In genomic region chr19:50897191-50897607, GRCh38 we compare ENCODE assay signal across 11 cellular contexts. TPM values are rescaled to one million over a fixed set of nuclear protein-coding genes. Genes with fewer than 3 reads are reported as not detected.
DNase-seq lines count a peak whose midpoint lies in the region; ATAC-seq and TF ChIP-seq lines count a peak whose summit lies in the region.
"Had no signal": no experiment of that assay in that cellular context is flagged by ENCODE, and none has a peak within 500 bp of the region (broad histone marks: within the 10 kb centered on the region; RNA-seq: fewer than 3 reads in every experiment).

No MANE protein-coding gene starts in this region.

- no peaks in the 10 kb centered on the region for H3K4me1 Mint-ChIP-seq in CD8-positive, alpha-beta T cell (ENCODE audit: low read depth)
- no peaks in the 10 kb centered on the region for H3K4me1 Mint-ChIP-seq in CD4-positive, alpha-beta T cell (ENCODE audit: low read depth)

- no peaks in the 10 kb centered on the region for H3K4me1 ChIP-seq in testis
- no peaks in the 10 kb centered on the region for H3K4me1 ChIP-seq in CD8-positive, alpha-beta T cell (ENCODE audit: insufficient read depth, low read length)

- ATAC-seq in GM19351 (IDR thresholded peaks at IDR 0.05; ENCODE audit: unreplicated experiment) (peak; percentile 36), HG02852 (IDR thresholded peaks at IDR 0.05; ENCODE audit: unreplicated experiment) (peak; percentile 17), HG03571 (IDR thresholded peaks at IDR 0.05; ENCODE audit: unreplicated experiment) (peak; percentile 20)
- no peak for ATAC-seq in CD8-positive, alpha-beta T cell
- ATAC-seq in CD4-positive, alpha-beta T cell (ENCODE audit: poor library complexity), result no peak

- H3K4me3 ChIP-seq in testis, result no peak overlapping the region
- H3K4me3 ChIP-seq in CD8-positive, alpha-beta T cell (ENCODE audit: low read depth, low read length), result no peak overlapping the region

- TF ChIP-seq CTCF in C4-2B (conservative IDR thresholded peaks at IDR 0.05) (no peak), testis (IDR thresholded peaks at IDR 0.05) (no peak)
- TF ChIP-seq CTCF in CD8-positive, alpha-beta T cell (IDR thresholded peaks at IDR 0.05), result no peak
- no peak for TF ChIP-seq CTCF in CD4-positive, alpha-beta T cell (IDR thresholded peaks at IDR 0.05)

- H3K4me3 Mint-ChIP-seq in CD8-positive, alpha-beta T cell, result no peak overlapping the region
- no peak overlapping the region for H3K4me3 Mint-ChIP-seq in CD4-positive, alpha-beta T cell

- no peak for DNase-seq in testis
- no peak for DNase-seq in SW480 (ENCODE audit: low spot score)
- DNase-seq in CD8-positive, alpha-beta T cell, result no peak
- DNase-seq in CD4-positive, alpha-beta T cell, result no peak
- DNase-seq: activated CD8-positive, alpha-beta memory T cell treated with anti-CD3 and anti-CD28 coated beads, Interleukin-2, amount 50 U/mL, for 4 hours; NCI-H1930 had no signal

- peak overlapping the region; percentile 100 for H3K27ac ChIP-seq in C4-2B
- H3K27ac ChIP-seq in testis, result no peak overlapping the region
- no peak overlapping the region for H3K27ac ChIP-seq in CD8-positive, alpha-beta T cell (ENCODE audit: low read depth, low read length)
- no peak overlapping the region for H3K27ac ChIP-seq in CD4-positive, alpha-beta T cell (ENCODE audit: low read depth, low read length)

- intact Hi-C loops in testis (cut with DNase I; ENCODE audit: low total_unique reads), result no loop called here
- intact Hi-C loops in CD8-positive, alpha-beta T cell (cut with DNase I, micrococcal nuclease), result no loop called here
- intact Hi-C loops in CD4-positive, alpha-beta T cell (cut with DNase I, micrococcal nuclease), result no loop called here

- peaks cover 5% of the 10 kb centered on the region for H3K9me3 Mint-ChIP-seq in CD8-positive, alpha-beta T cell
- H3K9me3 Mint-ChIP-seq in CD4-positive, alpha-beta T cell, result no peaks in the 10 kb centered on the region

- H3K27me3 ChIP-seq in testis, result no peaks in the 10 kb centered on the region
- H3K27me3 ChIP-seq in CD8-positive, alpha-beta T cell (ENCODE audit: insufficient read depth, low read length), result no peaks in the 10 kb centered on the region
- H3K27me3 ChIP-seq in CD4-positive, alpha-beta T cell (ENCODE audit: control insufficient read depth, insufficient read depth, low read length), result peaks cover 11% of the 10 kb centered on the region

- H3K27ac Mint-ChIP-seq in CD8-positive, alpha-beta T cell, result no peak overlapping the region
- H3K27ac Mint-ChIP-seq in CD4-positive, alpha-beta T cell, result no peak overlapping the region

- POLR2A ChIA-PET in CD8-positive, alpha-beta T cell (lab: Charles Lee), result no interaction called here
- POLR2A ChIA-PET in CD4-positive, alpha-beta T cell (lab: Charles Lee), result no interaction called here

- no peaks in the 10 kb centered on the region for H3K36me3 ChIP-seq in testis (ENCODE audit: low read depth, missing control alignments)
- H3K36me3 ChIP-seq in CD8-positive, alpha-beta T cell (ENCODE audit: insufficient read depth, low read length), result no peaks in the 10 kb centered on the region

- H3K9me3 ChIP-seq in testis, result no peaks in the 10 kb centered on the region
- H3K9me3 ChIP-seq in CD8-positive, alpha-beta T cell (ENCODE audit: low read length), result no peaks in the 10 kb centered on the region
- peaks cover 4% of the 10 kb centered on the region for H3K9me3 ChIP-seq in CD4-positive, alpha-beta T cell (ENCODE audit: control insufficient read depth, low read length)

- CTCF ChIA-PET in CD8-positive, alpha-beta T cell (lab: Charles Lee), result no interaction called here
- CTCF ChIA-PET in CD4-positive, alpha-beta T cell (lab: Charles Lee), result no interaction called here

- WGBS in testis, 2 donors, result 65 to 85% methylated on average over 2 to 3 of the region's 3 CpGs

- no peak for TF ChIP-seq POLR2A in testis (IDR thresholded peaks at IDR 0.05)

- peaks cover 33% of the 10 kb centered on the region for H3K27me3 Mint-ChIP-seq in CD8-positive, alpha-beta T cell (ENCODE audit: low read depth)
- H3K27me3 Mint-ChIP-seq in CD4-positive, alpha-beta T cell, result peaks cover 43% of the 10 kb centered on the region

- H3K36me3 Mint-ChIP-seq in CD8-positive, alpha-beta T cell, result no peaks in the 10 kb centered on the region
- no peaks in the 10 kb centered on the region for H3K36me3 Mint-ChIP-seq in CD4-positive, alpha-beta T cell (ENCODE audit: low read depth)

RNA-seq across cellular contexts. Expression of gene KLK4, which starts 14.0 kb away (rescaled TPM):
- total RNA-seq in testis, result under 1 TPM; 0.31 to 0.55 TPM
- 2.9 TPM for polyA plus RNA-seq in testis (ENCODE audit: insufficient read depth, low read depth, low replicate concordance)
- not detected for total RNA-seq in CD8-positive, alpha-beta T cell
- total RNA-seq in CD4-positive, alpha-beta T cell, result not detected
- total RNA-seq: T-helper 2 cell treated with Interferon-gamma antibody and Interleukin-4, amounts not matched to agents 100 ng/mL and 5 ng/mL, for 36 hours had no signal

RNA-seq across cellular contexts. Expression of gene KLK2, which starts 24.0 kb away (rescaled TPM):
- total RNA-seq in testis, result 10 to 100 TPM; 19.3 to 38.3 TPM
- polyA plus RNA-seq in testis (ENCODE audit: insufficient read depth, low read depth, low replicate concordance), result 30.7 TPM
- total RNA-seq in CD8-positive, alpha-beta T cell, result not detected
- total RNA-seq in CD4-positive, alpha-beta T cell, result not detected

RNA-seq across cellular contexts. Expression of gene KLK3, which starts 42.5 kb away (rescaled TPM):
- total RNA-seq in testis, result under 1 TPM; 0.63 to 0.81 TPM
- 1.3 TPM for polyA plus RNA-seq in testis (ENCODE audit: insufficient read depth, low read depth, low replicate concordance)
- not detected for total RNA-seq in CD8-positive, alpha-beta T cell
- not detected for total RNA-seq in CD4-positive, alpha-beta T cell
- total RNA-seq: T-helper 2 cell treated with Interferon-gamma antibody and Interleukin-4, amounts not matched to agents 100 ng/mL and 5 ng/mL, for 36 hours had no signal

RNA-seq across cellular contexts. Expression of gene KLK5, which starts 55.6 kb away (rescaled TPM):
- 10 to 100 TPM in 1 of 2 donors, 1 to 10 TPM in 1; 5.6 to 13.9 TPM for total RNA-seq in testis
- 25.4 TPM for polyA plus RNA-seq in testis (ENCODE audit: insufficient read depth, low read depth, low replicate concordance)
- total RNA-seq in CD8-positive, alpha-beta T cell, result not detected
- total RNA-seq in CD4-positive, alpha-beta T cell, result not detected
- total RNA-seq: T-helper 2 cell treated with Interferon-gamma antibody and Interleukin-4, amounts not matched to agents 100 ng/mL and 5 ng/mL, for 36 hours had no signal

Comparison
In these comparisons a context has a peak if more than half of its experiments do, and no peak if none do; other contexts are left out.
1. ATAC-seq: peak in GM19351 (single experiment), HG02852 (single experiment) and HG03571 (single experiment); none in CD8-positive, alpha-beta T cell (single experiment) and CD4-positive, alpha-beta T cell (single experiment).
2. RNA of gene KLK2, which starts 24.0 kb away (total RNA-seq): 19.3 to 38.3 TPM in testis; not detected in CD8-positive, alpha-beta T cell and not detected in CD4-positive, alpha-beta T cell; every median in the first group is over 10 times any median in the second.